In genomic region chr7:138097064-138097741, GRCh38 we compare ENCODE assay signal across 8 cellular contexts. TPM values are rescaled to one million over a fixed set of nuclear protein-coding genes. Genes with fewer than 3 reads are reported as not detected.
DNase-seq lines count a peak whose midpoint lies in the region; ATAC-seq and TF ChIP-seq lines count a peak whose summit lies in the region.

No MANE protein-coding gene starts in this region.

- H3K9me3 ChIP-seq in adipocyte (ENCODE audit: control insufficient read depth, low read length) = no peaks in the 10 kb centered on the region
- no peaks in the 10 kb centered on the region for H3K9me3 ChIP-seq in osteoblast (ENCODE audit: low read depth, low read length)

- H3K4me1 ChIP-seq in adipocyte (ENCODE audit: control insufficient read depth, insufficient read depth, low read length) (peaks cover 3% of the 10 kb centered on the region), osteoblast (ENCODE audit: insufficient read depth, low read length) (no peaks in the 10 kb centered on the region)

- H3K4me1 Mint-ChIP-seq in activated T-cell treated with anti-CD3 and anti-CD28 coated beads, Interleukin-2, amount 50 U/mL, for 72 hours (ENCODE audit: low read depth) = no peaks in the 10 kb centered on the region

- H3K9me3 Mint-ChIP-seq in activated T-cell treated with anti-CD3 and anti-CD28 coated beads, Interleukin-2, amount 50 U/mL, for 72 hours = no peaks in the 10 kb centered on the region

- H3K27ac Mint-ChIP-seq in activated T-cell treated with anti-CD3 and anti-CD28 coated beads, Interleukin-2, amount 50 U/mL, for 72 hours = no peak overlapping the region

- TF ChIP-seq CTCF in LNCAP (IDR thresholded peaks at IDR 0.05) (peak; percentile 52), osteoblast (IDR thresholded peaks at IDR 0.05; ENCODE audit: extremely low read depth, low read depth, low read length) (peak; percentile 44)

- peaks cover 7% of the 10 kb centered on the region for H3K27me3 Mint-ChIP-seq in activated T-cell treated with anti-CD3 and anti-CD28 coated beads, Interleukin-2, amount 50 U/mL, for 72 hours (ENCODE audit: low read depth)

- no peak for ATAC-seq in activated T-cell treated with anti-CD3 and anti-CD28 coated beads, Interleukin-2, amount 50 U/mL, for 72 hours (replicated peaks in 1 of 2)

- H3K4me3 ChIP-seq in adipocyte (ENCODE audit: low read length) (no peak overlapping the region), osteoblast (ENCODE audit: insufficient read depth, low read length) (no peak overlapping the region)

- no peaks in the 10 kb centered on the region for H3K79me2 ChIP-seq in osteoblast (ENCODE audit: insufficient read depth, low read length)

- H3K36me3 Mint-ChIP-seq in activated T-cell treated with anti-CD3 and anti-CD28 coated beads, Interleukin-2, amount 50 U/mL, for 72 hours (ENCODE audit: insufficient read depth in 2 of 2) = no peaks in the 10 kb centered on the region

- H3K27me3 ChIP-seq in adipocyte (replicated peaks; ENCODE audit: control insufficient read depth, insufficient read depth, low read length) (no peaks in the 10 kb centered on the region), osteoblast (ENCODE audit: insufficient read depth, low read length) (no peaks in the 10 kb centered on the region)

- H3K36me3 ChIP-seq in adipocyte (ENCODE audit: control insufficient read depth, insufficient read depth, low read length, severe bottlenecking) = no peaks in the 10 kb centered on the region
- no peaks in the 10 kb centered on the region for H3K36me3 ChIP-seq in osteoblast (ENCODE audit: insufficient read depth, low read length)

- H2AFZ ChIP-seq in osteoblast (ENCODE audit: low read length) = no peak overlapping the region

- no peak overlapping the region for H3K4me3 Mint-ChIP-seq in activated T-cell treated with anti-CD3 and anti-CD28 coated beads, Interleukin-2, amount 50 U/mL, for 72 hours

- peak; percentile 4 to 9 for DNase-seq in activated T-cell treated with anti-CD3 and anti-CD28 coated beads, Interleukin-2, amount 50 U/mL, for 72 hours
- DNase-seq in activated T-cell treated with anti-CD3 and anti-CD28 coated beads for 4 hours (no peak), adipocyte (ENCODE audit: low read depth) (peak; percentile 7), osteoblast (ENCODE audit: insufficient read length, low spot score, missing footprints) (peak; percentile 53), NCI-H1092 treated with DMSO at 0.1 percent for 48 hours (lab: John Stamatoyannopoulos, UW) (no peak), cerebellar nuclear complex (lab: John Stamatoyannopoulos, UW) (no peak), T1000 (lab: John Stamatoyannopoulos, UW) (no peak)

- no peak overlapping the region for H3K4me2 ChIP-seq in osteoblast (ENCODE audit: insufficient read depth, low read length)

- no peak overlapping the region for H3K9ac ChIP-seq in adipocyte (ENCODE audit: low read length)

- H3K27ac ChIP-seq in osteoblast (ENCODE audit: low read depth, low read length) = no peak overlapping the region

- no peaks in the 10 kb centered on the region for H4K20me1 ChIP-seq in osteoblast (ENCODE audit: insufficient read depth, low read length)

RNA-seq across cellular contexts. Expression of gene AKR1D1, which starts 20.9 kb away (rescaled TPM):
- total RNA-seq in activated T-cell treated with anti-CD3 and anti-CD28 coated beads, Interleukin-2, amount 50 U/mL, for 72 hours = not detected
- under 0.01 TPM in 1 of 2 replicates, not detected in the other for total RNA-seq in osteoblast

Comparison
In these comparisons a context has a peak if more than half of its experiments do, and no peak if none do; other contexts are left out.
1. DNase-seq: peak in activated T-cell treated with anti-CD3 and anti-CD28 coated beads, Interleukin-2, amount 50 U/mL, for 72 hours (2 of 2), adipocyte (single experiment) and osteoblast (single experiment); none in activated T-cell treated with anti-CD3 and anti-CD28 coated beads for 4 hours (single experiment), NCI-H1092 treated with DMSO at 0.1 percent for 48 hours (single experiment), cerebellar nuclear complex (0 of 2) and T1000 (single experiment).